ENCODE assay signal across 31 cellular contexts in genomic region chrX:70139736-70140135, GRCh38. TPM values are rescaled to one million over a fixed set of nuclear protein-coding genes. Genes with fewer than 3 reads are reported as not detected.
"Had no signal": no experiment of that assay in that cellular context is flagged by ENCODE, and none has a peak within 500 bp of the region (broad histone marks: within the 10 kb centered on the region; RNA-seq: fewer than 3 reads in every experiment).

No MANE protein-coding gene starts in this region.

- H3K27me3 ChIP-seq: heart left ventricle, right lobe of liver, thyroid gland, upper lobe of left lung, vagina had no signal

- H3K9me3 Mint-ChIP-seq: activated CD4-positive, alpha-beta T cell treated with anti-CD3 and anti-CD28 coated beads, Interleukin-2, amount 10 ng/mL, durations not matched to agents 7 days and 5 days; activated T-cell treated with anti-CD3 and anti-CD28 coated beads, Interleukin-2, amount 50 U/mL, for 24 hours; immature natural killer cell; natural killer cell; stimulated activated effector memory CD8-positive, alpha-beta T cell treated with anti-CD3 and anti-CD28 coated beads, Interleukin-12 subunit alpha, Interleukin-12 subunit beta, amount 100 ng/mL, for 72 hours; stimulated activated naive CD8-positive, alpha-beta T cell treated with anti-CD3 and anti-CD28 coated beads, Interleukin-15, Interleukin-2, amounts not matched to agents 100 ng/mL and 50 ng/mL, for 24 hours had no signal

- H3K27me3 Mint-ChIP-seq: activated CD4-positive, alpha-beta T cell treated with anti-CD3 and anti-CD28 coated beads, Interleukin-2, amount 10 ng/mL, durations not matched to agents 7 days and 5 days; stimulated activated naive CD8-positive, alpha-beta T cell treated with anti-CD3 and anti-CD28 coated beads, Interleukin-15, Interleukin-2, amounts not matched to agents 100 ng/mL and 50 ng/mL, for 24 hours had no signal

- H3K4me3 ChIP-seq: heart left ventricle, right lobe of liver, thyroid gland, upper lobe of left lung, vagina had no signal

- H3K36me3 Mint-ChIP-seq: natural killer cell had no signal

- DNase-seq: activated CD4-positive, alpha-beta T cell treated with anti-CD3 and anti-CD28 coated beads, Interleukin-2, amount 10 ng/mL, durations not matched to agents 7 days and 5 days; activated CD4-positive, CD25-positive, alpha-beta regulatory T cell treated with anti-CD3 and anti-CD28 coated beads, Interleukin-2, amount 50 U/mL, for 72 hours; activated naive CD4-positive, alpha-beta T cell; activated T-cell treated with anti-CD3 and anti-CD28 coated beads, Interleukin-2, amount 50 U/mL, for 24 hours; amniotic stem cell; cortex of kidney; heart left ventricle; immature natural killer cell; mesenchymal stem cell; natural killer cell; right lobe of liver; stimulated activated CD4-positive, alpha-beta T cell treated with anti-CD3 and anti-CD28 coated beads, Interleukin-4, amount 100 ng/mL, for 1 hour; T1000; thyroid gland; upper lobe of left lung; WERI-Rb-1 had no signal

- H3K4me3 Mint-ChIP-seq: activated CD4-positive, alpha-beta T cell treated with anti-CD3 and anti-CD28 coated beads, Interleukin-2, amount 10 ng/mL, durations not matched to agents 7 days and 5 days; activated T-cell treated with anti-CD3 and anti-CD28 coated beads, Interleukin-2, amount 50 U/mL, for 24 hours; immature natural killer cell; natural killer cell; stimulated activated effector memory CD8-positive, alpha-beta T cell treated with anti-CD3 and anti-CD28 coated beads, Interleukin-12 subunit alpha, Interleukin-12 subunit beta, amount 100 ng/mL, for 72 hours; stimulated activated naive CD8-positive, alpha-beta T cell treated with anti-CD3 and anti-CD28 coated beads, Interleukin-15, Interleukin-2, amounts not matched to agents 100 ng/mL and 50 ng/mL, for 24 hours had no signal

- H3K36me3 ChIP-seq: right lobe of liver, thyroid gland, vagina had no signal

- H3K9me3 ChIP-seq: heart left ventricle, right lobe of liver, thyroid gland, upper lobe of left lung, vagina had no signal

- ATAC-seq: heart left ventricle; natural killer cell; right lobe of liver; stimulated activated effector memory CD8-positive, alpha-beta T cell treated with anti-CD3 and anti-CD28 coated beads, Interleukin-12 subunit alpha, Interleukin-12 subunit beta, amount 100 ng/mL, for 72 hours had no signal

- H3K27ac Mint-ChIP-seq: activated CD4-positive, alpha-beta T cell treated with anti-CD3 and anti-CD28 coated beads, Interleukin-2, amount 10 ng/mL, durations not matched to agents 7 days and 5 days; activated T-cell treated with anti-CD3 and anti-CD28 coated beads, Interleukin-2, amount 50 U/mL, for 24 hours; immature natural killer cell; stimulated activated effector memory CD8-positive, alpha-beta T cell treated with anti-CD3 and anti-CD28 coated beads, Interleukin-12 subunit alpha, Interleukin-12 subunit beta, amount 100 ng/mL, for 72 hours had no signal

- H3K27ac ChIP-seq: heart left ventricle, right lobe of liver, thyroid gland, upper lobe of left lung, vagina, WERI-Rb-1 had no signal

RNA-seq across cellular contexts. Expression of gene DGAT2L6, which starts 37.5 kb away (rescaled TPM):
- total RNA-seq: activated CD4-positive, alpha-beta T cell treated with anti-CD3 and anti-CD28 coated beads, Interleukin-2, amount 10 ng/mL, durations not matched to agents 7 days and 5 days; chondrocyte; endothelial cell of umbilical vein; fibroblast of lung; fibroblast of villous mesenchyme; heart left ventricle; kidney epithelial cell; mononuclear cell; natural killer cell; omental fat pad; posterior vena cava; renal cortical epithelial cell; right lobe of liver; skeletal muscle tissue; subcutaneous adipose tissue; T-helper 1 cell treated with Interleukin-12 subunit alpha and Interleukin-12 subunit beta and Interleukin-4 antibody, amounts not matched to agents 30 ng/mL and 1 ng/mL, for 36 hours; thyroid gland; upper lobe of left lung; vagina had no signal
